16 cellular contexts compared by ENCODE assay signal in the genomic region with DNA sequence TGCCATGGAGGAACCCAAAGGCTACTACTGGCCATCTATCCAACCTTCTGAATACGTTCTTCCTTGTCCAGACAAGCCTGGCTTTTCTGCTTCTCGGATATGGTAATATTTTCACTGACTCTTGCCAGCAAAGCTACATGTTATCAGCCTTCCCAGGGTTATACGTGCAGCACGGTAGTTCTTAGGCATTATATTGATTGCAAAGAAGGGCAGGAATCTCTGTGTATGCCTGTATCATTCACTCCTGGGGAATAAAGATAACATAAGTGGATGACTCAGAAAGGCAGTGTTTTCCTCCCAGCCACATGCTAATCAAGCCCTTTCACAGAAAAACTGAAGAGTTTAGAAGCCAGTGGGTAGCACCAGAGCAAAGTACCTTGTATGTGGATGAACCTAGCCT.
DNase-seq lines count a peak whose midpoint lies in the region; ATAC-seq, FAIRE-seq and TF ChIP-seq lines count a peak whose summit lies in the region.
"Had no signal": no experiment of that assay in that cellular context is flagged by ENCODE, and none has a peak within 500 bp of the region (broad histone marks: within the 10 kb centered on the region; RNA-seq: fewer than 3 reads in every experiment).

No MANE protein-coding gene starts in this region.

- H3K4me3 Mint-ChIP-seq in activated CD4-positive, alpha-beta memory T cell treated with anti-CD3 and anti-CD28 coated beads, Interleukin-2, amount 10 ng/mL, durations not matched to agents 7 days and 5 days = no peak overlapping the region
- H3K4me3 Mint-ChIP-seq: CD8-positive, alpha-beta memory T cell; IgD-negative memory B cell; neural crest cell had no signal

- no peaks in the 10 kb centered on the region for H3K9me3 Mint-ChIP-seq in activated CD4-positive, alpha-beta memory T cell treated with anti-CD3 and anti-CD28 coated beads, Interleukin-2, amount 10 ng/mL, durations not matched to agents 7 days and 5 days
- H3K9me3 Mint-ChIP-seq: IgD-negative memory B cell, neural crest cell had no signal

- no peak overlapping the region for H3K27ac Mint-ChIP-seq in activated CD4-positive, alpha-beta memory T cell treated with anti-CD3 and anti-CD28 coated beads, Interleukin-2, amount 10 ng/mL, durations not matched to agents 7 days and 5 days
- H3K27ac Mint-ChIP-seq: CD8-positive, alpha-beta memory T cell had no signal

- CTCF ChIA-PET in HEK293T (lab: Yijun Ruan, JAX) = interaction anchor here (0.6 to 1.2 kb wide), 2 partner anchors 12 to 78 kb away, joined by 3 read pairs; no protein-coding TSS in a partner anchor
- CTCF ChIA-PET in activated CD4-positive, alpha-beta memory T cell treated with anti-CD3 and anti-CD28 coated beads, Interleukin-2, amount 10 ng/mL, durations not matched to agents 7 days and 5 days (lab: Charles Lee) = no interaction called here

- peaks cover 63% of the 10 kb centered on the region for H3K27me3 Mint-ChIP-seq in activated CD4-positive, alpha-beta memory T cell treated with anti-CD3 and anti-CD28 coated beads, Interleukin-2, amount 10 ng/mL, durations not matched to agents 7 days and 5 days
- H3K27me3 Mint-ChIP-seq: IgD-negative memory B cell had no signal

- peaks cover 3% of the 10 kb centered on the region for H3K36me3 Mint-ChIP-seq in activated CD4-positive, alpha-beta memory T cell treated with anti-CD3 and anti-CD28 coated beads, Interleukin-2, amount 10 ng/mL, durations not matched to agents 7 days and 5 days (ENCODE audit: low read depth)
- H3K36me3 Mint-ChIP-seq: CD8-positive, alpha-beta memory T cell; IgD-negative memory B cell had no signal

- FAIRE-seq in TTC549 (lab: Jason Lieb, UNC) = peak; percentile 63

- TF ChIP-seq CTCF in fibroblast of villous mesenchyme (IDR thresholded peaks at IDR 0.05; ENCODE audit: insufficient read depth, low read depth, low read length) = no peak

- peaks cover 7% of the 10 kb centered on the region for H3K4me1 Mint-ChIP-seq in activated CD4-positive, alpha-beta memory T cell treated with anti-CD3 and anti-CD28 coated beads, Interleukin-2, amount 10 ng/mL, durations not matched to agents 7 days and 5 days

- POLR2A ChIA-PET in HEK293T (lab: Yijun Ruan, JAX) = no interaction called here
- POLR2A ChIA-PET in activated CD4-positive, alpha-beta memory T cell treated with anti-CD3 and anti-CD28 coated beads, Interleukin-2, amount 10 ng/mL, durations not matched to agents 7 days and 5 days (lab: Charles Lee) = no interaction called here

- DNase-seq in HEK293T (ENCODE audit: extremely low spot score) (peak; percentile 22), fibroblast of villous mesenchyme (ENCODE audit: low read depth) (peak; percentile 54), pulmonary artery endothelial cell (ENCODE audit: low read depth, low spot score) (peak; percentile 84)
- DNase-seq in activated CD8-positive, alpha-beta memory T cell treated with anti-CD3 and anti-CD28 coated beads for 24 hours = no peak
- DNase-seq in activated CD4-positive, alpha-beta T cell treated with anti-CD3 and anti-CD28 coated beads for 1 hour = no peak
- no peak for DNase-seq in activated CD4-positive, alpha-beta memory T cell treated with anti-CD3 and anti-CD28 coated beads, Interleukin-2, amount 10 ng/mL, durations not matched to agents 7 days and 5 days
- DNase-seq: activated CD8-positive, alpha-beta memory T cell treated with anti-CD3 and anti-CD28 coated beads, Interleukin-2, amount 50 U/mL, for 4 hours; CD8-positive, alpha-beta memory T cell; NCI-H1436; NCI-H748 treated with DMSO at 0.1 percent for 48 hours; stimulated activated CD4-positive, alpha-beta T cell treated with anti-CD3 and anti-CD28 coated beads, Interleukin-12 subunit alpha, Interleukin-12 subunit beta, amount 100 ng/mL, for 4 hours; tibial artery had no signal

- H3K4me3 ChIP-seq in fibroblast of villous mesenchyme (ENCODE audit: low read depth, low read length) = no peak overlapping the region
- H3K4me3 ChIP-seq: tibial artery had no signal

- ATAC-seq in GM18867 (IDR thresholded peaks at IDR 0.05; ENCODE audit: unreplicated experiment) = no peak

TF ChIP-seq in HEK293T, 16 proteins besides CTCF, POLR2A, EP300 and RAD21:
- TF ChIP-seq ELF4 (IDR thresholded peaks at IDR 0.05) = no peak
- no peak for TF ChIP-seq LEF1 (IDR thresholded peaks at IDR 0.05; ENCODE audit: borderline replicate concordance)
- TF ChIP-seq ZNF384 (IDR thresholded peaks at IDR 0.05) = no peak
- no peak for TF ChIP-seq SUZ12 (IDR thresholded peaks at IDR 0.05)

Comparison
In these comparisons a context has a peak if more than half of its experiments do, and no peak if none do; other contexts are left out.
1. DNase-seq: peak in HEK293T (single experiment), fibroblast of villous mesenchyme (single experiment) and pulmonary artery endothelial cell (single experiment); none in activated CD8-positive, alpha-beta memory T cell treated with anti-CD3 and anti-CD28 coated beads for 24 hours (single experiment), activated CD4-positive, alpha-beta T cell treated with anti-CD3 and anti-CD28 coated beads for 1 hour (single experiment) and activated CD4-positive, alpha-beta memory T cell treated with anti-CD3 and anti-CD28 coated beads, Interleukin-2, amount 10 ng/mL, durations not matched to agents 7 days and 5 days (single experiment).